9 cellular contexts compared by ENCODE assay signal in genomic region chr1:154968731-154969130, GRCh38. TPM values are rescaled to one million over a fixed set of nuclear protein-coding genes. Genes with fewer than 3 reads are reported as not detected.
DNase-seq lines count a peak whose midpoint lies in the region; ATAC-seq lines count a peak whose summit lies in the region.
"Had no signal": no experiment of that assay in that cellular context is flagged by ENCODE, and none has a peak within 500 bp of the region (broad histone marks: within the 10 kb centered on the region; RNA-seq: fewer than 3 reads in every experiment).

No MANE protein-coding gene starts in this region.

- H3K36me3 Mint-ChIP-seq in activated CD4-positive, alpha-beta T cell treated with anti-CD3 and anti-CD28 coated beads for 36 hours (ENCODE audit: low read depth) = peaks cover 37% of the 10 kb centered on the region
- peaks cover 2% of the 10 kb centered on the region for H3K36me3 Mint-ChIP-seq in activated naive CD8-positive, alpha-beta T cell

- H3K9ac ChIP-seq in stomach smooth muscle (ENCODE audit: low read length in 2 of 2) = peak overlapping the region; percentile 47 to 85

- peaks cover 33 to 43% of the 10 kb centered on the region in 2 donors for H3K36me3 ChIP-seq in stomach smooth muscle (ENCODE audit: control insufficient read depth in 2 of 2, insufficient read depth in 2 of 2, low read length in 2 of 2)

- H3K4me3 ChIP-seq in iPS-18c (ENCODE audit: insufficient read depth, low read depth, low read length) = peak overlapping the region; percentile 71
- peak overlapping the region in 1 of 2 donors; percentile 70 for H3K4me3 ChIP-seq in stomach smooth muscle (ENCODE audit: low read length in 2 of 2)

- no peaks in the 10 kb centered on the region for H3K27me3 Mint-ChIP-seq in activated CD4-positive, alpha-beta T cell treated with anti-CD3 and anti-CD28 coated beads for 36 hours
- H3K27me3 Mint-ChIP-seq in activated naive CD8-positive, alpha-beta T cell = no peaks in the 10 kb centered on the region

- no peak overlapping the region for H3K4me3 Mint-ChIP-seq in activated CD4-positive, alpha-beta T cell treated with anti-CD3 and anti-CD28 coated beads for 36 hours
- H3K4me3 Mint-ChIP-seq in activated naive CD8-positive, alpha-beta T cell = no peak overlapping the region

- H3K27ac ChIP-seq in stomach smooth muscle (ENCODE audit: low read length) = peak overlapping the region; percentile 99

- peaks cover 50% of the 10 kb centered on the region for H3K4me1 ChIP-seq in stomach smooth muscle (ENCODE audit: control insufficient read depth, insufficient read depth, low read length)

- POLR2A ChIA-PET in activated CD4-positive, alpha-beta T cell treated with anti-CD3 and anti-CD28 coated beads for 36 hours (lab: Charles Lee) = no interaction called here

- no peak for DNase-seq in activated CD4-positive, alpha-beta T cell treated with anti-CD3 and anti-CD28 coated beads for 36 hours
- DNase-seq in activated CD4-positive, alpha-beta T cell treated with anti-CD3 and anti-CD28 coated beads, Interleukin-2, amount 50 U/mL, for 1 hour = no peak
- no peak for DNase-seq in stimulated activated CD8-positive, alpha-beta memory T cell treated with anti-CD3 and anti-CD28 coated beads, Interleukin-4, amount 100 ng/mL, for 48 hours
- no peak for DNase-seq in NCI-H1092 (lab: John Stamatoyannopoulos, UW)
- no peak for DNase-seq in NCI-H2227 treated with DMSO at 0.1 percent for 48 hours (lab: John Stamatoyannopoulos, UW)
- DNase-seq: C1 segment of cervical spinal cord had no signal

- CTCF ChIA-PET in activated CD4-positive, alpha-beta T cell treated with anti-CD3 and anti-CD28 coated beads for 36 hours (lab: Charles Lee) = interaction anchor here (0.9 to 1.0 kb wide), 2 partner anchors 15 to 282 kb away, joined by 3 read pairs; no protein-coding TSS in a partner anchor

- H3K9me3 ChIP-seq in iPS-18c (ENCODE audit: control insufficient read depth, insufficient read depth, low read length) = no peaks in the 10 kb centered on the region
- H3K9me3 ChIP-seq in stomach smooth muscle (ENCODE audit: control insufficient read depth in 2 of 2, low read length in 2 of 2) = no peaks in the 10 kb centered on the region

- peaks cover 37% of the 10 kb centered on the region for H3K4me1 Mint-ChIP-seq in activated CD4-positive, alpha-beta T cell treated with anti-CD3 and anti-CD28 coated beads for 36 hours
- H3K4me1 Mint-ChIP-seq in activated naive CD8-positive, alpha-beta T cell (ENCODE audit: low read depth) = peaks cover 34% of the 10 kb centered on the region

- H3K27me3 ChIP-seq in stomach smooth muscle (ENCODE audit: control insufficient read depth in 1 of 2, insufficient read depth in 2 of 2, low read length in 2 of 2) = no peaks in the 10 kb centered on the region

- no peaks in the 10 kb centered on the region for H3K9me3 Mint-ChIP-seq in activated CD4-positive, alpha-beta T cell treated with anti-CD3 and anti-CD28 coated beads for 36 hours (ENCODE audit: low read depth)
- no peaks in the 10 kb centered on the region for H3K9me3 Mint-ChIP-seq in activated naive CD8-positive, alpha-beta T cell (ENCODE audit: low read depth)

- no peak for ATAC-seq in activated CD4-positive, alpha-beta T cell treated with anti-CD3 and anti-CD28 coated beads for 36 hours

- peak overlapping the region; percentile 75 for H3K27ac Mint-ChIP-seq in activated CD4-positive, alpha-beta T cell treated with anti-CD3 and anti-CD28 coated beads for 36 hours
- peak overlapping the region; percentile 54 for H3K27ac Mint-ChIP-seq in activated naive CD8-positive, alpha-beta T cell

- intact Hi-C loops in activated CD4-positive, alpha-beta T cell treated with anti-CD3 and anti-CD28 coated beads for 36 hours (cut with DNase I, micrococcal nuclease) = no loop called here

RNA-seq across cellular contexts. Expression of gene SHC1, which starts 1.8 kb away (rescaled TPM):
- 10 to 100 TPM; 45.9 to 65.7 TPM for total RNA-seq in activated CD4-positive, alpha-beta T cell treated with anti-CD3 and anti-CD28 coated beads for 36 hours

RNA-seq across cellular contexts. Expression of gene CKS1B, which starts 5.8 kb away (rescaled TPM):
- 100 to 1,000 TPM; 190 to 196 TPM for total RNA-seq in activated CD4-positive, alpha-beta T cell treated with anti-CD3 and anti-CD28 coated beads for 36 hours

RNA-seq across cellular contexts. Expression of gene PYGO2, which starts 7.1 kb away (rescaled TPM):
- total RNA-seq in activated CD4-positive, alpha-beta T cell treated with anti-CD3 and anti-CD28 coated beads for 36 hours = 10 to 100 TPM; 24.5 to 25.6 TPM

RNA-seq across cellular contexts. Expression of gene PBXIP1, which starts 12.8 kb away (rescaled TPM):
- 10 to 100 TPM; 22.6 to 28.1 TPM for total RNA-seq in activated CD4-positive, alpha-beta T cell treated with anti-CD3 and anti-CD28 coated beads for 36 hours

RNA-seq across cellular contexts. Expression of gene FLAD1, which starts 14.4 kb away (rescaled TPM):
- 10 to 100 TPM; 38.0 to 42.4 TPM for total RNA-seq in activated CD4-positive, alpha-beta T cell treated with anti-CD3 and anti-CD28 coated beads for 36 hours
